In the genomic region with DNA sequence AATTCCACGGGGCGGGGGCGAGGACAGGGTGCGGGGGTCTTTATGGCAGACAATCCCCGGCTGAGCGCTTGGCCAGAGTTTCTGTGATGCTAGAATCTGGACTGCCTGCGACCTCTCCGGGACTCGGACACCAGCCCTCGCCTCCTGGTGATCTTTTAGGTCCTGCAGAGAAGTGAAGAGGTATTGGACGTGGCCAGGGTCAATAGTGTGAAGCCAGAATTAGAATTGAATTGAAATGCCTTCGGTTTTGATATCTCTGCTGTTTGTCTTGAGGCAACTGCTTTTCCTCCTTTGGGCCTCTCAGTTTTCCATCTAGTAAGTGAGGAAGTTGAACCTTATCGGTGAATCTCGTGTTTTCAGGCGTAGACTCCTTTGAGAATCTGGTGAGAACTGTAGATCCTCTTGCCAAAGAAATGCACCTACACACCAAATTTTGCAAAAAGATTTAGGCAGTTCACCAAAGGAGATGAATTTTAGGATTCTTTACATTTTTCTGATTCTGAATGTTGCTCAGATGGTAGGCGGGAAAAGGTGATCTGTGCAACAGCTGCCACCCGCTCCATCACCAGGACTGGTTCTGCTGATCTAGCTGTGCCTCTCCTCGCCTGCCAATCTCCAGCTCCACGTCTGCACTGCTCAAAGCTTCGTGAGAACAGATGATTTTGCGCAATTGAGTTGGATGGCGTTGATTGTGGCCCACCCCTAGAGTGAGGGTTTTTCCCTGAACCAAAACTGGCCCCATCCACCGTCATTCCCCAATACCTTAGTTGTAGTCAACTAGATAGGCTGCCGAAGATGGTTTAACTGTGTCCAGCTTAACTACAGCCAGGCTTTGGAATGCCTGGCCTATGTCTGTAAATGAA, we compare ENCODE assay signal across 9 cellular contexts. TPM values are rescaled to one million over a fixed set of nuclear protein-coding genes. Genes with fewer than 3 reads are reported as not detected.
DNase-seq lines count a peak whose midpoint lies in the region; ATAC-seq, FAIRE-seq and TF ChIP-seq lines count a peak whose summit lies in the region.
"Had no signal": no experiment of that assay in that cellular context is flagged by ENCODE, and none has a peak within 500 bp of the region (broad histone marks: within the 10 kb centered on the region; RNA-seq: fewer than 3 reads in every experiment).

No MANE protein-coding gene starts in this region.

- H3F3A ChIP-seq in PC-3 (ENCODE audit: low read length, unreplicated experiment) = no peaks in the 10 kb centered on the region

- peak overlapping the region; percentile 59 for H3K9ac ChIP-seq in PC-3 (ENCODE audit: low read length)
- H3K9ac ChIP-seq in colonic mucosa (ENCODE audit: low read depth in 2 of 2, low read length in 2 of 2) = peak overlapping the region; percentile 64 to 99

- peak overlapping the region; percentile 97 for H3K4me2 ChIP-seq in PC-3 (ENCODE audit: low read length)

- H3K9me2 ChIP-seq in PC-3 (replicated peaks; ENCODE audit: low read length) = no peaks in the 10 kb centered on the region

- CTCF ChIA-PET in PC-3 (lab: Charles Lee) = no interaction called here

- H3K27me3 ChIP-seq in BE2C (no peaks in the 10 kb centered on the region), PC-3 (ENCODE audit: low read length) (no peaks in the 10 kb centered on the region), colonic mucosa (no peaks in the 10 kb centered on the region), mononuclear cell (ENCODE audit: insufficient read depth, low read length) (no peaks in the 10 kb centered on the region), vagina (no peaks in the 10 kb centered on the region)

- no peak for TF ChIP-seq POLR2A in vagina (IDR thresholded peaks at IDR 0.05)

- BruUV-seq in PC-3 (replicated peaks; lab: Mats Ljungman, UMichigan) = TSS peak; percentile 85

- H3K4me1 ChIP-seq in BE2C = no peaks in the 10 kb centered on the region
- peaks cover 41% of the 10 kb centered on the region for H3K4me1 ChIP-seq in PC-3 (ENCODE audit: insufficient read depth, low read length)
- peaks cover 3% of the 10 kb centered on the region for H3K4me1 ChIP-seq in colonic mucosa
- H3K4me1 ChIP-seq in mononuclear cell (ENCODE audit: insufficient read depth, low read length) = peaks cover 46% of the 10 kb centered on the region
- H3K4me1 ChIP-seq in vagina = peaks cover 43% of the 10 kb centered on the region

- in situ Hi-C loops in ACHN (cut with HindIII; ENCODE audit: low pct_ligation_motif_present, low pct_unique_long_range_greater_than_20kb, low sequenced_read_pairs) = no loop called here

- POLR2A ChIA-PET in PC-3 (lab: Charles Lee; ENCODE audit: unreplicated experiment) = interaction anchor here (0.6 kb wide), 1 partner anchor 250 kb away, joined by 3 read pairs; no protein-coding TSS in a partner anchor

- peak; percentile 10 for ATAC-seq in GM18873 (IDR thresholded peaks at IDR 0.05; ENCODE audit: low FRiP score, unreplicated experiment)
- peak; percentile 7; the same call in 1 of the 2 replicates for ATAC-seq in PC-3

- intact Hi-C loops in PC-3 (cut with micrococcal nuclease) (loop anchor here (5.0 to 10.0 kb wide), 2 partner anchors 367 to 521 kb away; no protein-coding TSS in a partner anchor), colonic mucosa (cut with DNase I) (loop anchor here (10.0 kb wide), 2 partner anchors 403 to 473 kb away; no protein-coding TSS in a partner anchor), vagina (cut with DNase I) (no loop called here)

- DNase-seq in BE2C = no peak
- DNase-seq in PC-3 = no peak
- DNase-seq in colonic mucosa = peak; percentile 55
- no peak for DNase-seq in vagina (ENCODE audit: extremely low spot score in 2 of 2)
- no peak for DNase-seq in ACHN
- DNase-seq in GM19239 (ENCODE audit: insufficient read length, low spot score) = no peak

- FAIRE-seq in GM19239 (lab: Jason Lieb, UNC) = no peak

- TF ChIP-seq CTCF in BE2C (IDR thresholded peaks at IDR 0.05; ENCODE audit: low read depth, low read length) = no peak
- TF ChIP-seq CTCF in PC-3 (conservative IDR thresholded peaks at IDR 0.05; ENCODE audit: low read depth, low read length) = no peak
- TF ChIP-seq CTCF in colonic mucosa (IDR thresholded peaks at IDR 0.05) = no peak
- TF ChIP-seq CTCF in vagina (IDR thresholded peaks at IDR 0.05) = no peak

- H4K20me1 ChIP-seq in PC-3 (ENCODE audit: low read length) = peaks cover 21% of the 10 kb centered on the region

- H3K27ac ChIP-seq in PC-3 (ENCODE audit: low read length) (peak overlapping the region; percentile 35), colonic mucosa (peak overlapping the region; percentile 99), vagina (peak overlapping the region; percentile 99)

- peak overlapping the region; percentile 66 for H2AFZ ChIP-seq in PC-3 (ENCODE audit: low read length)

- H3K36me3 ChIP-seq in BE2C (peaks cover 1% of the 10 kb centered on the region), PC-3 (ENCODE audit: low read depth, low read length) (peaks cover 1% of the 10 kb centered on the region; the same call in 1 of the 2 replicates), colonic mucosa (no peaks in the 10 kb centered on the region), vagina (no peaks in the 10 kb centered on the region)

- peak overlapping the region; percentile 84 for H3K4me3 ChIP-seq in BE2C (ENCODE audit: low read depth, low read length)
- peak overlapping the region; percentile 87 for H3K4me3 ChIP-seq in PC-3 (ENCODE audit: low read length)
- H3K4me3 ChIP-seq in colonic mucosa = peak overlapping the region; percentile 89
- peak overlapping the region; percentile 68 for H3K4me3 ChIP-seq in mononuclear cell (ENCODE audit: low read length)
- H3K4me3 ChIP-seq in vagina = peak overlapping the region; percentile 69 to 100

- H3K9me3 ChIP-seq in BE2C (no peaks in the 10 kb centered on the region), PC-3 (ENCODE audit: low read length) (no peaks in the 10 kb centered on the region), colonic mucosa (no peaks in the 10 kb centered on the region), mononuclear cell (ENCODE audit: low read depth, low read length) (no peaks in the 10 kb centered on the region), vagina (no peaks in the 10 kb centered on the region)

- peaks cover 52% of the 10 kb centered on the region for H3K79me2 ChIP-seq in PC-3 (ENCODE audit: low read length)

RNA-seq across cellular contexts. Expression of a gene that starts 0.8 kb away (rescaled TPM):
- polyA plus RNA-seq in BE2C (2012; ENCODE audit: insufficient read depth, insufficient read length, low read depth) = 67.6 TPM
- total RNA-seq in PC-3 (2014; rRNA removed) (29.0 and 34.8 TPM in 2 replicates), colonic mucosa (10 to 100 TPM; 23.3 to 31.9 TPM), mononuclear cell (109 TPM), vagina (28.0 TPM)

RNA-seq across cellular contexts. Expression of a gene that starts 24.4 kb away (rescaled TPM):
- polyA plus RNA-seq in BE2C (2012; ENCODE audit: insufficient read depth, insufficient read length, low read depth) = 0.22 TPM
- total RNA-seq in PC-3 (2014; rRNA removed) (15.5 and 15.8 TPM in 2 replicates), colonic mucosa (10 to 100 TPM in 1 of 2 donors, 1 to 10 TPM in 1; 1.3 to 13.8 TPM), mononuclear cell (not detected), vagina (13.8 TPM)
- total RNA-seq: T-helper 1 cell treated with Interleukin-12 subunit alpha and Interleukin-12 subunit beta and Interleukin-4 antibody, amounts not matched to agents 30 ng/mL and 1 ng/mL, for 36 hours had no signal

RNA-seq across cellular contexts. Expression of a gene that starts 35.7 kb away (rescaled TPM):
- 217 TPM for polyA plus RNA-seq in BE2C (2012; ENCODE audit: insufficient read depth, insufficient read length, low read depth)
- not detected in 2 replicates for total RNA-seq in PC-3 (2014; rRNA removed)
- total RNA-seq in colonic mucosa = not detected
- total RNA-seq in mononuclear cell = not detected
- total RNA-seq in vagina = not detected
- total RNA-seq: T-helper 1 cell treated with Interleukin-12 subunit alpha and Interleukin-12 subunit beta and Interleukin-4 antibody, amounts not matched to agents 30 ng/mL and 1 ng/mL, for 36 hours had no signal

Comparison
In these comparisons a context has a peak if more than half of its experiments do, and no peak if none do; other contexts are left out.
1. H3K27ac ChIP-seq: peak in every context shown above with its lines; median percentile 99 in colonic mucosa; 99 in vagina; 35 in PC-3.